ENCODE assay signal across 22 cellular contexts in the genomic region with DNA sequence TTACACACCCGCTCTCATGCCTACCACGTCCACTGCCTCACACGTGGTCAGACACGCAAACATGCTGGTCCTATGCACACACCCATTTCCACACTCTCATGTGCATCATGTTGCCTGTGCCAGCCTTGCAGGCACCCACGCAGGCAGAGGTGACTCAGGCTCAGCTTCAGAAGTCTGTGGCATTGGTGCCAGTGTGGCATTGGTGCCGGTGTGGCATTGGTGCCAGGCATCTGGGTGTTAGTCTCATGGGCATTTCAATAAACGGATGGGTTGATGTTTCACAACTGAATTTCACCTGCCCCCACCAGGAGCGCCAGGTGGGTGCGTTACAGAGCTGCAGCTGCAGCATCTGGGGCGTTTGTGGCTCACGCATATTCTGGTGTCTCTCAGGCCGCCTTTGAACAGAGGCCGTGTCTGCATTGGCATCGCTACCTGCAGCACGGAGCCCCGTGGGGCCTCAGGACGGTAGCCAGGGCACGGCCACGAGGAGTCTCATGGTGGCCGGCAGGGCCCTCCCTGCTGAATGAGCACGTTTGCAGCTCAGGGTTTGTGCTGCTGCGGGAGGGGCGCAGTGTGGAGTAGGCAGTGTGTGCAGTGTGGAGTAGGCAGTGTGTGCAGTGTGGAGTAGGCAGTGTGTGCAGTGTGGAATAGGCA. TPM values are rescaled to one million over a fixed set of nuclear protein-coding genes. Genes with fewer than 3 reads are reported as not detected.
DNase-seq lines count a peak whose midpoint lies in the region; ATAC-seq, FAIRE-seq and TF ChIP-seq lines count a peak whose summit lies in the region.
"Had no signal": no experiment of that assay in that cellular context is flagged by ENCODE, and none has a peak within 500 bp of the region (broad histone marks: within the 10 kb centered on the region; RNA-seq: fewer than 3 reads in every experiment).

No MANE protein-coding gene starts in this region.

- no peak overlapping the region for H3K14ac ChIP-seq in IMR-90 (replicated peaks; ENCODE audit: low read depth, low read length)

- TF ChIP-seq CTCF in left ventricle myocardium inferior (IDR thresholded peaks at IDR 0.05; ENCODE audit: borderline replicate concordance) (no peak), IMR-90 (conservative IDR thresholded peaks at IDR 0.05; ENCODE audit: low read depth, low read length) (no peak), kidney (IDR thresholded peaks at IDR 0.05; ENCODE audit: borderline replicate concordance, extremely low read depth, insufficient read depth) (no peak)

- H4K8ac ChIP-seq in IMR-90 (ENCODE audit: low read depth in 2 of 2, low read length in 2 of 2), result no peak overlapping the region

- H3K27ac ChIP-seq in left ventricle myocardium inferior (replicated peaks), result no peak overlapping the region
- H3K27ac ChIP-seq in IMR-90 (ENCODE audit: insufficient read depth, low read length), result no peak overlapping the region
- H3K27ac ChIP-seq in kidney (ENCODE audit: low read depth in 2 of 2, low read length in 2 of 2), result no peak overlapping the region
- H3K27ac ChIP-seq: 22Rv1, A549, HL-60 had no signal

- TF ChIP-seq RAD21 in IMR-90 (IDR thresholded peaks at IDR 0.05; ENCODE audit: low read length), result no peak

- peak overlapping the region; percentile 13 for H2AK9ac ChIP-seq in IMR-90 (replicated peaks; ENCODE audit: low read depth, low read length, poor library complexity)

- dilution Hi-C loops in IMR-90 (cut with HindIII; ENCODE audit: low sequenced_read_pairs, unreplicated experiment), result no loop called here

- H3K56ac ChIP-seq in IMR-90 (ENCODE audit: extremely low read depth, insufficient read depth, low read length), result no peak overlapping the region

- intact Hi-C loops in Right ventricle myocardium inferior (cut with DNase I) (no loop called here), left ventricle myocardium inferior (cut with micrococcal nuclease) (no loop called here), IMR-90 (cut with micrococcal nuclease) (no loop called here), kidney (cut with DNase I) (no loop called here)

- H3K4me1 ChIP-seq in left ventricle myocardium inferior (no peaks in the 10 kb centered on the region), IMR-90 (ENCODE audit: control insufficient read depth, insufficient read depth, low read length) (no peaks in the 10 kb centered on the region), kidney (ENCODE audit: control insufficient read depth in 1 of 2, insufficient read depth in 1 of 2, low read depth in 1 of 2, low read length in 2 of 2) (no peaks in the 10 kb centered on the region)
- H3K4me1 ChIP-seq: A549, Caco-2 had no signal

- in situ Hi-C loops in IMR-90 (cut with MboI; ENCODE audit: low sequenced_read_pairs), result no loop called here

- H3K9ac ChIP-seq in IMR-90 (ENCODE audit: low read depth, low read length), result no peak overlapping the region
- no peak overlapping the region for H3K9ac ChIP-seq in kidney (ENCODE audit: low read length in 2 of 2)

- no peak overlapping the region for H3K23ac ChIP-seq in IMR-90 (ENCODE audit: low read depth, low read length)

- 71% methylated on average over 14 of the region's 23 CpGs; no CpG with 5 or more reads in 1 of the 2 experiments for WGBS in IMR-90 (ENCODE audit: extremely low coverage in 2 of 2, insufficient read length in 1 of 2), 2 experiments

- no peak overlapping the region for H3K4me2 ChIP-seq in IMR-90 (ENCODE audit: low read depth, low read length)
- H3K4me2 ChIP-seq: A549 had no signal

- H2BK5ac ChIP-seq in IMR-90 (ENCODE audit: low read depth, low read length, poor library complexity, severe bottlenecking), result no peak overlapping the region

- POLR2A ChIA-PET in IMR-90 (lab: Charles Lee; ENCODE audit: unreplicated experiment), result no interaction called here

- CTCF ChIA-PET in IMR-90 (lab: Yijun Ruan, JAX), result no interaction called here

- no TSS peak for BruUV-seq in IMR-90 (replicated peaks; lab: Mats Ljungman, UMichigan)

- no peak overlapping the region for H2BK15ac ChIP-seq in IMR-90 (ENCODE audit: low read depth, low read length)

- H3K27me3 ChIP-seq in left ventricle myocardium inferior (ENCODE audit: low read depth) (peaks cover 89% of the 10 kb centered on the region), IMR-90 (ENCODE audit: control insufficient read depth, insufficient read depth, low read length) (no peaks in the 10 kb centered on the region)

- FAIRE-seq in kidney (lab: Jason Lieb, UNC) (no peak), urothelium cell line (lab: Jason Lieb, UNC) (peak; percentile 5)
- FAIRE-seq: A549, D721Med, G401.6, GM12891, GM19239, H1 had no signal

- ATAC-seq in Right ventricle myocardium inferior (no peak), IMR-90 (ENCODE audit: low read depth) (no peak)
- ATAC-seq: A549 had no signal

- H2BK120ac ChIP-seq in IMR-90 (ENCODE audit: low read depth, low read length), result no peak overlapping the region

- no peak overlapping the region for H3K4ac ChIP-seq in IMR-90 (ENCODE audit: low read depth, low read length)

- no peak overlapping the region for H4K5ac ChIP-seq in IMR-90 (ENCODE audit: low read depth, low read length)

- no peak overlapping the region for H3K18ac ChIP-seq in IMR-90 (ENCODE audit: low read depth, low read length)

- no peak overlapping the region for H2AK5ac ChIP-seq in IMR-90 (ENCODE audit: low read depth, low read length)

- no peaks in the 10 kb centered on the region for H3K79me1 ChIP-seq in IMR-90 (ENCODE audit: low read depth in 1 of 2, low read length in 2 of 2)

- TF ChIP-seq POLR2A in IMR-90 (IDR thresholded peaks at IDR 0.05; ENCODE audit: low read depth, low read length), result no peak

- H4K91ac ChIP-seq in IMR-90 (ENCODE audit: insufficient read depth, low read depth, low read length), result no peak overlapping the region

- H2AFZ ChIP-seq in IMR-90 (replicated peaks; ENCODE audit: low read length, poor library complexity), result no peak overlapping the region

- H3K36me3 ChIP-seq in left ventricle myocardium inferior (no peaks in the 10 kb centered on the region), IMR-90 (ENCODE audit: control insufficient read depth, insufficient read depth, low read length) (peaks cover 2% of the 10 kb centered on the region), kidney (ENCODE audit: control insufficient read depth in 1 of 2, insufficient read depth in 2 of 2, low read length in 2 of 2) (no peaks in the 10 kb centered on the region)

- no peak overlapping the region for H3K4me3 ChIP-seq in left ventricle myocardium inferior
- no peak overlapping the region for H3K4me3 ChIP-seq in IMR-90 (ENCODE audit: insufficient read depth, low read depth, low read length)
- H3K4me3 ChIP-seq in kidney (ENCODE audit: low read length in 2 of 2), result no peak overlapping the region
- H3K4me3 ChIP-seq: A549 had no signal

- no peak overlapping the region for H2BK20ac ChIP-seq in IMR-90 (ENCODE audit: low read depth, low read length)

- H3K9me1 ChIP-seq in IMR-90 (ENCODE audit: insufficient read depth, low read length), result no peaks in the 10 kb centered on the region

- H4K20me1 ChIP-seq in IMR-90 (ENCODE audit: insufficient read depth, low read length), result no peaks in the 10 kb centered on the region

- DNase-seq in Right ventricle myocardium inferior (ENCODE audit: missing footprints) (peak; percentile 48), left ventricle myocardium inferior (no peak), IMR-90 (no peak), kidney (peak; percentile 39), urothelium cell line (ENCODE audit: low spot score) (no peak), NCI-H774 (lab: John Stamatoyannopoulos, UW) (no peak), NOMO-1 (lab: John Stamatoyannopoulos, UW; ENCODE audit: unreplicated experiment in 2 of 2) (no peak), putamen (ENCODE audit: low spot score) (no peak)
- DNase-seq: AML-193; C1 segment of cervical spinal cord; Caco-2; CD4-positive, alpha-beta T cell; H9 had no signal

- H3K9me3 ChIP-seq in left ventricle myocardium inferior (replicated peaks), result no peaks in the 10 kb centered on the region
- no peaks in the 10 kb centered on the region for H3K9me3 ChIP-seq in IMR-90 (ENCODE audit: control insufficient read depth, insufficient read depth, low read length)
- H3K9me3 ChIP-seq in kidney (ENCODE audit: control insufficient read depth in 1 of 2, low read length in 2 of 2), result no peaks in the 10 kb centered on the region
- H3K9me3 ChIP-seq: A549, Caco-2 had no signal

TF ChIP-seq in IMR-90, 13 proteins besides CTCF, POLR2A, EP300 and RAD21 (continues in another document):
- no peak for TF ChIP-seq SMC3 (IDR thresholded peaks at IDR 0.05; ENCODE audit: low read depth, low read length)
- TF ChIP-seq FOS (IDR thresholded peaks at IDR 0.05; ENCODE audit: low read depth, low read length), result no peak
- TF ChIP-seq USF2 (IDR thresholded peaks at IDR 0.05; ENCODE audit: low read depth, low read length), result no peak
- no peak for TF ChIP-seq MXI1 (IDR thresholded peaks at IDR 0.05; ENCODE audit: borderline replicate concordance, low read depth, low read length)

RNA-seq across cellular contexts. Expression of gene KNDC1, which starts 24.7 kb away (rescaled TPM):
- total RNA-seq in Right ventricle myocardium inferior, result not detected
- total RNA-seq in left ventricle myocardium inferior, result 0.11 TPM
- total RNA-seq in IMR-90 (2012; rRNA removed), result 0.18 and 0.56 TPM in 2 replicates
- 1.1 TPM in 2 replicates for polyA plus RNA-seq in IMR-90 (2012; rRNA removed)
- polyA plus RNA-seq in IMR-90 (2012; cell fraction: cytosol; rRNA removed), result 0.48 and 1.4 TPM in 2 replicates
- polyA plus RNA-seq in IMR-90 (2012; cell fraction: nucleus; rRNA removed; ENCODE audit: low replicate concordance), result 1.9 and 4.0 TPM in 2 replicates
- total RNA-seq in kidney, result 8.7 TPM
- 0.43 TPM for polyA plus RNA-seq in kidney (ENCODE audit: insufficient read depth, low read depth, low replicate concordance)
- total RNA-seq: CD4-positive, alpha-beta T cell; HT1080 had no signal

RNA-seq across cellular contexts. Expression of gene UTF1, which starts 45.3 kb away (rescaled TPM):
- total RNA-seq in Right ventricle myocardium inferior (not detected), left ventricle myocardium inferior (not detected), IMR-90 (2012; rRNA removed) (not detected in 2 replicates), kidney (not detected)
- polyA plus RNA-seq in IMR-90 (2012; rRNA removed) (not detected in 2 replicates), kidney (ENCODE audit: insufficient read depth, low read depth, low replicate concordance) (not detected)
- polyA plus RNA-seq in IMR-90 (2012; cell fraction: cytosol; rRNA removed), result not detected in 2 replicates
- not detected in 2 replicates for polyA plus RNA-seq in IMR-90 (2012; cell fraction: nucleus; rRNA removed; ENCODE audit: low replicate concordance)
- total RNA-seq: Caco-2; CD4-positive, alpha-beta T cell; HT1080 had no signal
- polyA plus RNA-seq: A549 had no signal

RNA-seq across cellular contexts. Expression of gene VENTX, which starts 52.9 kb away (rescaled TPM):
- total RNA-seq in Right ventricle myocardium inferior, result 0.54 TPM
- total RNA-seq in left ventricle myocardium inferior, result 0.33 TPM
- not detected in 2 replicates for total RNA-seq in IMR-90 (2012; rRNA removed)
- polyA plus RNA-seq in IMR-90 (2012; rRNA removed), result not detected in 2 replicates
- not detected in 2 replicates for polyA plus RNA-seq in IMR-90 (2012; cell fraction: cytosol; rRNA removed)
- 0.02 TPM in 1 of 2 replicates, not detected in the other for polyA plus RNA-seq in IMR-90 (2012; cell fraction: nucleus; rRNA removed; ENCODE audit: low replicate concordance)
- total RNA-seq in kidney, result 3.3 TPM
- 0.39 TPM for polyA plus RNA-seq in kidney (ENCODE audit: insufficient read depth, low read depth, low replicate concordance)
- total RNA-seq: Caco-2 had no signal
- polyA plus RNA-seq: A549 had no signal

Comparison
In these comparisons a context has a peak if more than half of its experiments do, and no peak if none do; other contexts are left out.
1. DNase-seq: peak in Right ventricle myocardium inferior (single experiment) and kidney (single experiment); none in left ventricle myocardium inferior (single experiment), IMR-90 (single experiment), urothelium cell line (single experiment), NCI-H774 (single experiment), NOMO-1 (0 of 2) and putamen (single experiment).